In the genomic region with DNA sequence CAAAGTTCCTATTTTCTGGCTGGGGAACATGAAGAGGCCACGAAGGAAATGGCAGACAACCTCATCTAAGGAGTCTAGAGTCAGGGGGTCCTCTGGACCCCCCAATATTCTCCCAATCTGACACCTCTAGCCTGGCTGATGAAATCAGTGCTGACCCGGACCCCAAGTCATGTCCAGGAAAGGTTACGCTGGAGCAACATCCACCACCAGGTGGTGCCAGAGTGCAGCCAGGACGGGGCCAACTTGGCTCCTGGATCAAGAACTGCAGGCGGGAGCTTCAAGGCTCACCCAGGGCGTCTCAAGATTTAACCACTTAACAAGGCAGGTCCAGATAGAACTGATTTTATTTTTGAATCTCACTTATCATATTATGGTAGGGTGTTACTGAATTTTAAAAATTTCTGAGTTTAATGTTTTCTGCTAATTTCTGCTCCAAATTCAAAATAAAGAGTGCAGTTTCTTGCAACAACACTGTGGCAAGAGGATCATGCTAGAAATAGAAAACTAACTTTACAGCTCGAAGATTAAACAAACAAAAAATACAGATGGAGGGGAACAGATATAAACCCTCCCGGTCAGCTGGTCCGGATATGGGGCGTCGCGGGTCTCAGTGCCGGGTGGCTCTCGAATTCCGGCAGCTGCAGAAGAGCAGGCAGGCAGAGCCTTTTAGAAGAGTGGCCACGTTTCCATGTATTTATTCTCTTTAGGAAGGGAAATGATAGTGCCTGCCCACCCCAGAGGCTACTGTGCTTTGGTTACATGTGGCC, we compare ENCODE assay signal across 7 cellular contexts.
DNase-seq lines count a peak whose midpoint lies in the region; TF ChIP-seq lines count a peak whose summit lies in the region.

No MANE protein-coding gene starts in this region.

- intact Hi-C loops in ovary (cut with DNase I): loop anchor here (1.0 to 10.0 kb wide), 6 partner anchors 37 to 183 kb away; partner anchors contain the start of gene AFAP1 (in 1 of the 4)
- intact Hi-C loops in tibial artery (cut with DNase I; ENCODE audit: low total_unique reads): loop anchor here (2.0 to 10.0 kb wide), 5 partner anchors 39 to 183 kb away; partner anchors contain the start of gene AFAP1

- H3K27me3 ChIP-seq in SJCRH30: no peaks in the 10 kb centered on the region
- H3K27me3 ChIP-seq in ovary: no peaks in the 10 kb centered on the region
- no peaks in the 10 kb centered on the region for H3K27me3 ChIP-seq in tibial artery

- no peak for TF ChIP-seq POLR2A in ovary (IDR thresholded peaks at IDR 0.05)

- no peak overlapping the region for H3K4me3 ChIP-seq in SJCRH30
- no peak overlapping the region for H3K4me3 ChIP-seq in ovary
- no peak overlapping the region for H3K4me3 ChIP-seq in tibial artery

- TF ChIP-seq CTCF in GM12874 (IDR thresholded peaks at IDR 0.05; ENCODE audit: insufficient read depth, low read depth, low read length) (peak; percentile 92), ovary (IDR thresholded peaks at IDR 0.05) (peak; percentile 84 to 91 (median 91)), tibial artery (IDR thresholded peaks at IDR 0.05) (peak; percentile 95)

- no peak for TF ChIP-seq EP300 in ovary (IDR thresholded peaks at IDR 0.05)

- H3K9me3 ChIP-seq in SJCRH30 (replicated peaks) (no peaks in the 10 kb centered on the region), ovary (no peaks in the 10 kb centered on the region), tibial artery (no peaks in the 10 kb centered on the region)

- 20 to 37% (median 25%) methylated on average over 16 of the region's 16 CpGs for WGBS in ovary, 3 donors

- DNase-seq in HuH-7 (ENCODE audit: low spot score): peak; percentile 78
- DNase-seq in SJCRH30: peak; percentile 82 to 91
- DNase-seq in activated gamma-delta T cell treated with Interleukin-2 at 50 U/mL for 16 hours: peak; percentile 77
- peak; percentile 81 for DNase-seq in globus pallidus (ENCODE audit: low spot score)
- DNase-seq in ovary: peak; percentile 81 to 92 (median 90)
- DNase-seq in tibial artery: peak; percentile 82 to 89

- H3K36me3 ChIP-seq in SJCRH30: peaks cover 8% of the 10 kb centered on the region
- no peaks in the 10 kb centered on the region for H3K36me3 ChIP-seq in ovary
- peaks cover 15 to 32% (median 20%) of the 10 kb centered on the region in 3 donors for H3K36me3 ChIP-seq in tibial artery

- peaks cover 39% of the 10 kb centered on the region for H3K4me1 ChIP-seq in SJCRH30
- peaks cover 11% of the 10 kb centered on the region for H3K4me1 ChIP-seq in ovary (ENCODE audit: insufficient read depth)
- peaks cover 0 to 52% (median 37%) of the 10 kb centered on the region in 4 donors for H3K4me1 ChIP-seq in tibial artery

- peak overlapping the region; percentile 84; the same call in 1 of the 2 replicates for H3K27ac ChIP-seq in SJCRH30
- H3K27ac ChIP-seq in ovary: no peak overlapping the region
- H3K27ac ChIP-seq in tibial artery: peak overlapping the region; percentile 71 to 75

Comparison
In these comparisons a context has a peak if more than half of its experiments do, and no peak if none do; other contexts are left out.
1. H3K27ac ChIP-seq: peak in SJCRH30 (single experiment) and tibial artery (2 of 2); none in ovary (0 of 2).
2. Peak in every context shown above with its lines, with median percentiles within 50 percentile points of each other: CTCF ChIP-seq and DNase-seq.